In the genomic region with DNA sequence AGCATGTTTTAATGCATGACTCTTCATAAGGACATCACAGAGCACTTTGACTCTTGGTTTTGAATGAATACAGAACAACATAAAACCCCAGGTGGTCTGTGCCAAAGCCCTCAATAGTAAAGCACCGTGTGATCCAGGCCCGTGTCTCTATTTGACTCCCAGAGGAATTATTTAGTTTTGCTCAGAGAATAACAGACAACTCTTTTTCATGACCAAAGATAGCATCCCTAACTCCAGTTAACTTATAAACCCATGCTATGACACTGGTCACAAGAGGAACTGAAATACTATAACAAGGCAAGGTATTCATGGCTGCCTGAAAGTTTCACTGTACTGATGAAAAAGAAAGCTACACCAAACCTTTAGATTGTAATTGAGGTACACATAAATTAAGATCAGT, we compare ENCODE assay signal across 11 cellular contexts.
DNase-seq lines count a peak whose midpoint lies in the region; ATAC-seq, FAIRE-seq and TF ChIP-seq lines count a peak whose summit lies in the region.
"Had no signal": no experiment of that assay in that cellular context is flagged by ENCODE, and none has a peak within 500 bp of the region (broad histone marks: within the 10 kb centered on the region; RNA-seq: fewer than 3 reads in every experiment).

No MANE protein-coding gene starts in this region.

- H3K18ac ChIP-seq in H9 (ENCODE audit: insufficient read length, low read depth, low read length), result no peak overlapping the region

- no peaks in the 10 kb centered on the region for H3K79me1 ChIP-seq in H9 (ENCODE audit: insufficient read depth, low read depth, low read length, poor library complexity, severe bottlenecking)

- peak overlapping the region; percentile 87 for H3K27ac Mint-ChIP-seq in activated T-helper 17 cell treated with anti-CD3 and anti-CD28 coated beads, Interleukin-2, amount 50 U/mL, for 72 hours
- no peak overlapping the region for H3K27ac Mint-ChIP-seq in H9

- peak; percentile 57 for ATAC-seq in GM19468 (IDR thresholded peaks at IDR 0.05; ENCODE audit: extremely low read depth, unreplicated experiment)
- ATAC-seq in HG02973 (IDR thresholded peaks at IDR 0.05; ENCODE audit: unreplicated experiment), result peak; percentile 63
- no peak for ATAC-seq in activated T-helper 17 cell treated with anti-CD3 and anti-CD28 coated beads, Interleukin-2, amount 50 U/mL, for 72 hours (replicated peaks)
- no peak for ATAC-seq in upper lobe of right lung

- no peaks in the 10 kb centered on the region for H3K79me2 ChIP-seq in H9 (ENCODE audit: insufficient read depth, low read length)

- no peak overlapping the region for H2BK12ac ChIP-seq in H9 (ENCODE audit: insufficient read length, low read depth, low read length)

- intact Hi-C loops in upper lobe of right lung (cut with DNase I), result no loop called here

- H3K36me3 Mint-ChIP-seq in activated T-helper 17 cell treated with anti-CD3 and anti-CD28 coated beads, Interleukin-2, amount 50 U/mL, for 72 hours (ENCODE audit: low read depth), result peaks cover 6% of the 10 kb centered on the region
- H3K36me3 Mint-ChIP-seq in H9 (ENCODE audit: insufficient read depth in 1 of 3, low read depth in 3 of 3), result no peaks in the 10 kb centered on the region
- H3K36me3 Mint-ChIP-seq: activated CD4-positive, alpha-beta memory T cell treated with anti-CD3 and anti-CD28 coated beads for 36 hours had no signal

- no peak overlapping the region for H3T11ph ChIP-seq in H9 (ENCODE audit: low read length)

- H3K4me1 ChIP-seq in upper lobe of right lung (no peaks in the 10 kb centered on the region), H9 (ENCODE audit: insufficient read depth, low read length) (no peaks in the 10 kb centered on the region)
- H3K4me1 ChIP-seq: sigmoid colon, SJCRH30 had no signal

- H2AFZ ChIP-seq in H9 (ENCODE audit: low read length), result no peak overlapping the region

- H3K23me2 ChIP-seq in H9 (ENCODE audit: insufficient read length, low read depth, low read length, poor library complexity, severe bottlenecking), result no peaks in the 10 kb centered on the region

- no peak overlapping the region for H2BK20ac ChIP-seq in H9 (ENCODE audit: low read depth, low read length, poor library complexity, severe bottlenecking)

- peak; percentile 97 for FAIRE-seq in GM18507 (lab: Jason Lieb, UNC)

- H3K4me1 Mint-ChIP-seq in activated T-helper 17 cell treated with anti-CD3 and anti-CD28 coated beads, Interleukin-2, amount 50 U/mL, for 72 hours, result peaks cover 3% of the 10 kb centered on the region
- H3K4me1 Mint-ChIP-seq in H9, result no peaks in the 10 kb centered on the region

- H3K27ac ChIP-seq in upper lobe of right lung, result no peak overlapping the region
- no peak overlapping the region for H3K27ac ChIP-seq in H9 (ENCODE audit: insufficient read length, low read depth, low read length)
- H3K27ac ChIP-seq: sigmoid colon, SJCRH30 had no signal

- peaks cover 4% of the 10 kb centered on the region for H3K36me3 ChIP-seq in upper lobe of right lung
- H3K36me3 ChIP-seq: SJCRH30 had no signal

- H4K20me1 ChIP-seq in H9 (ENCODE audit: control insufficient read depth, insufficient read depth, insufficient read length), result no peaks in the 10 kb centered on the region

- H4K8ac ChIP-seq in H9 (replicated peaks; ENCODE audit: insufficient read length, low read depth, low read length), result no peak overlapping the region

- TF ChIP-seq CTCF in upper lobe of right lung (IDR thresholded peaks at IDR 0.05), result no peak
- no peak for TF ChIP-seq CTCF in H9 (conservative IDR thresholded peaks at IDR 0.05)

- no peak overlapping the region for H4K91ac ChIP-seq in H9 (ENCODE audit: insufficient read length, low read depth, low read length)

- H2AK5ac ChIP-seq in H9 (ENCODE audit: insufficient read length, low read length), result no peak overlapping the region

- no peak overlapping the region for H3K4ac ChIP-seq in H9 (ENCODE audit: low read depth, low read length)

- H2BK120ac ChIP-seq in H9 (ENCODE audit: low read depth, low read length, poor library complexity, severe bottlenecking), result no peak overlapping the region

- no peak overlapping the region for H3K23ac ChIP-seq in H9 (ENCODE audit: insufficient read length, low read depth, low read length)

- no peaks in the 10 kb centered on the region for H3K27me3 ChIP-seq in upper lobe of right lung
- no peaks in the 10 kb centered on the region for H3K27me3 ChIP-seq in H9 (ENCODE audit: insufficient read depth, low read length)
- H3K27me3 ChIP-seq: sigmoid colon, SJCRH30 had no signal

- H3K9me3 ChIP-seq in upper lobe of right lung (no peaks in the 10 kb centered on the region), H9 (ENCODE audit: control insufficient read depth, low read depth, low read length) (no peaks in the 10 kb centered on the region)
- H3K9me3 ChIP-seq: sigmoid colon, SJCRH30 had no signal

- H4K5ac ChIP-seq in H9 (ENCODE audit: insufficient read length, low read depth, low read length), result no peak overlapping the region

- no peaks in the 10 kb centered on the region for H3K9me3 Mint-ChIP-seq in activated T-helper 17 cell treated with anti-CD3 and anti-CD28 coated beads, Interleukin-2, amount 50 U/mL, for 72 hours
- H3K9me3 Mint-ChIP-seq in H9, result no peaks in the 10 kb centered on the region
- H3K9me3 Mint-ChIP-seq: activated CD4-positive, alpha-beta memory T cell treated with anti-CD3 and anti-CD28 coated beads for 36 hours had no signal

- no peak overlapping the region for H3K14ac ChIP-seq in H9 (ENCODE audit: insufficient read depth, low read length)

- H3K4me2 ChIP-seq in H9 (ENCODE audit: insufficient read depth, insufficient read length, low read length), result no peak overlapping the region

- no peak overlapping the region for H3K56ac ChIP-seq in H9 (ENCODE audit: insufficient read length, low read depth, low read length)

- H3K9ac ChIP-seq in H9 (ENCODE audit: extremely low read depth, insufficient read length, low read length), result no peak overlapping the region

- H3K4me3 Mint-ChIP-seq in activated T-helper 17 cell treated with anti-CD3 and anti-CD28 coated beads, Interleukin-2, amount 50 U/mL, for 72 hours, result peak overlapping the region; percentile 54
- H3K4me3 Mint-ChIP-seq in H9, result no peak overlapping the region
- H3K4me3 Mint-ChIP-seq: activated CD4-positive, alpha-beta memory T cell treated with anti-CD3 and anti-CD28 coated beads for 36 hours had no signal

- peaks cover 3% of the 10 kb centered on the region for H3K27me3 Mint-ChIP-seq in activated T-helper 17 cell treated with anti-CD3 and anti-CD28 coated beads, Interleukin-2, amount 50 U/mL, for 72 hours
- H3K27me3 Mint-ChIP-seq in H9 (ENCODE audit: low read depth), result no peaks in the 10 kb centered on the region

- H2BK5ac ChIP-seq in H9 (ENCODE audit: insufficient read length, low read length), result no peak overlapping the region

- H3K4me3 ChIP-seq in upper lobe of right lung, result no peak overlapping the region
- H3K4me3 ChIP-seq: sigmoid colon, SJCRH30 had no signal

- H2BK15ac ChIP-seq in H9 (ENCODE audit: low read depth, low read length), result no peak overlapping the region

- WGBS in H9 (ENCODE audit: extremely low coverage, insufficient read length, low lambda C conversion rate), result no CpG with 5 or more reads among the region's 2 CpGs

- DNase-seq in GM18507 (ENCODE audit: extremely low spot score, insufficient read length, low read depth) (no peak), upper lobe of right lung (no peak), H9 (no peak), mucosa of gallbladder (ENCODE audit: low spot score) (no peak)
- DNase-seq in stimulated activated CD4-positive, alpha-beta T cell treated with anti-CD3 and anti-CD28 coated beads, Interleukin-4, amount 100 ng/mL, for 24 hours, result no peak
- DNase-seq: activated CD4-positive, alpha-beta memory T cell treated with anti-CD3 and anti-CD28 coated beads for 36 hours; sigmoid colon; SJCRH30 had no signal

Comparison
In these comparisons a context has a peak if more than half of its experiments do, and no peak if none do; other contexts are left out.
1. ATAC-seq: peak in GM19468 (single experiment) and HG02973 (single experiment); none in activated T-helper 17 cell treated with anti-CD3 and anti-CD28 coated beads, Interleukin-2, amount 50 U/mL, for 72 hours (single experiment) and upper lobe of right lung (single experiment).